In genomic region chr1:238606896-238607295, GRCh38 we compare ENCODE assay signal across 13 cellular contexts.
DNase-seq lines count a peak whose midpoint lies in the region; ATAC-seq and TF ChIP-seq lines count a peak whose summit lies in the region.
"Had no signal": no experiment of that assay in that cellular context is flagged by ENCODE, and none has a peak within 500 bp of the region (broad histone marks: within the 10 kb centered on the region; RNA-seq: fewer than 3 reads in every experiment).

No MANE protein-coding gene starts in this region.

- H3K4me1 ChIP-seq in right atrium auricular region: no peaks in the 10 kb centered on the region
- H3K4me1 ChIP-seq: prostate gland had no signal

- H3K27me3 ChIP-seq in right atrium auricular region: no peaks in the 10 kb centered on the region

- ATAC-seq in HG03460 (IDR thresholded peaks at IDR 0.05; ENCODE audit: unreplicated experiment): no peak
- ATAC-seq in Right ventricle myocardium superior (ENCODE audit: poor library complexity): no peak
- ATAC-seq: activated T-cell treated with anti-CD3 and anti-CD28 coated beads, Interleukin-2, amount 50 U/mL, for 4 hours; stimulated activated naive CD8-positive, alpha-beta T cell treated with anti-CD3 and anti-CD28 coated beads, Interleukin-15, Interleukin-2, amounts not matched to agents 100 U/mL and 50 U/mL, for 24 hours had no signal

- no peak overlapping the region for H3K27ac ChIP-seq in right atrium auricular region
- H3K27ac ChIP-seq: prostate gland had no signal

- H3K9me3 ChIP-seq in right atrium auricular region: no peaks in the 10 kb centered on the region
- H3K9me3 ChIP-seq: prostate gland had no signal

- DNase-seq in CD1c-positive myeloid dendritic cell (ENCODE audit: extremely low spot score) (peak; percentile 1), Kasumi-1 (lab: John Stamatoyannopoulos, UW) (peak; percentile 25 to 41), SIG-M5 treated with dmso at 0.1 percent for 504 hours (lab: John Stamatoyannopoulos, UW; ENCODE audit: unreplicated experiment) (peak; percentile 92), fibroblast of pulmonary artery (ENCODE audit: low read depth) (peak; percentile 59), cerebellar cortex (ENCODE audit: low spot score) (no peak), right atrium auricular region (ENCODE audit: low spot score) (no peak), Right ventricle myocardium superior (no peak)
- DNase-seq: activated CD4-positive, CD25-positive, alpha-beta regulatory T cell treated with anti-CD3 and anti-CD28 coated beads, Interleukin-2, amount 50 U/mL, for 72 hours; activated T-cell treated with anti-CD3 and anti-CD28 coated beads, Interleukin-2, amount 50 U/mL, for 4 hours; stimulated activated CD4-positive, alpha-beta T cell treated with anti-CD3 and anti-CD28 coated beads, Interleukin-2, amount 100 ng/mL, for 48 hours; stimulated activated naive CD8-positive, alpha-beta T cell treated with anti-CD3 and anti-CD28 coated beads, Interleukin-15, Interleukin-2, amounts not matched to agents 100 U/mL and 50 U/mL, for 24 hours had no signal

- TF ChIP-seq CTCF in fibroblast of pulmonary artery (IDR thresholded peaks at IDR 0.05; ENCODE audit: low read length, missing control alignments) (no peak), right atrium auricular region (IDR thresholded peaks at IDR 0.05) (no peak)

- H3K36me3 ChIP-seq in right atrium auricular region: no peaks in the 10 kb centered on the region
- H3K36me3 ChIP-seq: prostate gland had no signal

- H3K4me3 ChIP-seq in fibroblast of pulmonary artery (replicated peaks; ENCODE audit: low read depth, low read length) (no peak overlapping the region), right atrium auricular region (no peak overlapping the region)
- H3K4me3 ChIP-seq: prostate gland had no signal

- intact Hi-C loops in Right ventricle myocardium superior (cut with DNase I): no loop called here

Comparison
In these comparisons a context has a peak if more than half of its experiments do, and no peak if none do; other contexts are left out.
1. DNase-seq: peak in CD1c-positive myeloid dendritic cell (single experiment), Kasumi-1 (2 of 2), SIG-M5 treated with dmso at 0.1 percent for 504 hours (single experiment) and fibroblast of pulmonary artery (single experiment); none in cerebellar cortex (single experiment), right atrium auricular region (single experiment) and Right ventricle myocardium superior (single experiment).